ENCODE assay signal across 36 cellular contexts in genomic region chr6:85986681-85987080, GRCh38.
A peak's percentile ranks its signal among the peaks of the same experiment; 100 is the strongest.
DNase-seq lines count a peak whose midpoint lies in the region; ATAC-seq, FAIRE-seq and TF ChIP-seq lines count a peak whose summit lies in the region.
"Had no signal": no experiment of that assay in that cellular context is flagged by ENCODE, and none has a peak within 500 bp of the region (broad histone marks: within the 10 kb centered on the region; RNA-seq: fewer than 3 reads in every experiment).

No MANE protein-coding gene starts in this region.

- H3K4me1 Mint-ChIP-seq in CD4-positive, alpha-beta memory T cell, result no peaks in the 10 kb centered on the region
- H3K4me1 Mint-ChIP-seq: B cell; CD14-positive monocyte; CD4-positive, CD25-positive, alpha-beta regulatory T cell; CD8-positive, alpha-beta memory T cell had no signal

- intact Hi-C loops in HepG2 (cut with micrococcal nuclease; ENCODE audit: unreplicated experiment) (no loop called here), right lobe of liver (cut with DNase I) (no loop called here), K562 (cut with micrococcal nuclease) (no loop called here)
- intact Hi-C loops in CD4-positive, alpha-beta memory T cell (cut with micrococcal nuclease), result no loop called here

- no peaks in the 10 kb centered on the region for H3K36me3 ChIP-seq in HepG2 (replicated peaks in 1 of 2; ENCODE audit: control insufficient read depth in 1 of 2, insufficient read depth in 2 of 2, low read length in 2 of 2)
- H3K36me3 ChIP-seq in right lobe of liver, result no peaks in the 10 kb centered on the region
- H3K36me3 ChIP-seq in HEK293 (ENCODE audit: control insufficient read depth in 2 of 2, insufficient read depth in 1 of 2, low read length in 2 of 2), result no peaks in the 10 kb centered on the region
- no peaks in the 10 kb centered on the region for H3K36me3 ChIP-seq in K562 (ENCODE audit: control insufficient read depth, insufficient read depth, low read length)
- H3K36me3 ChIP-seq in mesendoderm (ENCODE audit: control insufficient read depth, insufficient read depth, low read length), result no peaks in the 10 kb centered on the region
- H3K36me3 ChIP-seq in smooth muscle cell (ENCODE audit: low read depth), result no peaks in the 10 kb centered on the region
- no peaks in the 10 kb centered on the region for H3K36me3 ChIP-seq in CD4-positive, alpha-beta memory T cell (ENCODE audit: insufficient read depth, low read length)
- H3K36me3 ChIP-seq: BE2C; BLaER1; BLaER1 treated with 17β-estradiol and CSF1 and Interleukin-3, amounts not matched to agents 10 nM and 100 nM had no signal

- H4K20me1 ChIP-seq in HepG2 (ENCODE audit: insufficient read depth, low read length), result no peaks in the 10 kb centered on the region
- no peaks in the 10 kb centered on the region for H4K20me1 ChIP-seq in K562 (replicated peaks; ENCODE audit: control insufficient read depth, insufficient read depth, low read length)
- no peaks in the 10 kb centered on the region for H4K20me1 ChIP-seq in smooth muscle cell (ENCODE audit: low read depth)
- H4K20me1 ChIP-seq: BLaER1; BLaER1 treated with 17β-estradiol and CSF1 and Interleukin-3, amounts not matched to agents 10 nM and 100 nM had no signal

- no peak overlapping the region for H2BK15ac ChIP-seq in mesendoderm (replicated peaks; ENCODE audit: low read depth)

- no peaks in the 10 kb centered on the region for H3F3A ChIP-seq in smooth muscle cell (ENCODE audit: low read depth)

- H3K79me1 ChIP-seq in mesendoderm (ENCODE audit: low read length), result no peaks in the 10 kb centered on the region

- no peak for TF ChIP-seq POLR2A in HepG2 (IDR thresholded peaks at IDR 0.05; ENCODE audit: insufficient read depth in 1 of 2, low read depth in 2 of 2, low read length in 2 of 2)
- TF ChIP-seq POLR2A in right lobe of liver (IDR thresholded peaks at IDR 0.05), result no peak
- TF ChIP-seq POLR2A in K562 (conservative IDR thresholded peaks at IDR 0.05), result no peak

- H3K79me2 ChIP-seq in HepG2 (ENCODE audit: insufficient read depth, low read length) (no peaks in the 10 kb centered on the region), K562 (ENCODE audit: control insufficient read depth, insufficient read depth, low read length) (no peaks in the 10 kb centered on the region), mesendoderm (ENCODE audit: control insufficient read depth, insufficient read depth, low read length) (no peaks in the 10 kb centered on the region), smooth muscle cell (ENCODE audit: low read depth) (no peaks in the 10 kb centered on the region)

- H3K4me3 ChIP-seq in HepG2 (replicated peaks in 1 of 3; ENCODE audit: insufficient read depth in 1 of 3, low read depth in 2 of 3, low read length in 3 of 3) (no peak overlapping the region), right lobe of liver (no peak overlapping the region), HEK293 (ENCODE audit: low read depth, low read length) (no peak overlapping the region), K562 (no peak overlapping the region), mesendoderm (ENCODE audit: low read length) (no peak overlapping the region), smooth muscle cell (no peak overlapping the region)
- H3K4me3 ChIP-seq in CD4-positive, alpha-beta memory T cell (ENCODE audit: low read length in 2 of 2), result no peak overlapping the region
- H3K4me3 ChIP-seq: A549; BLaER1; BLaER1 treated with 17β-estradiol and CSF1 and Interleukin-3, amounts not matched to agents 10 nM and 100 nM had no signal

- no peaks in the 10 kb centered on the region for H3K27me3 Mint-ChIP-seq in CD4-positive, alpha-beta memory T cell
- H3K27me3 Mint-ChIP-seq: B cell; CD4-positive, alpha-beta T cell; CD4-positive, CD25-positive, alpha-beta regulatory T cell; CD8-positive, alpha-beta memory T cell had no signal

- BruUV-seq in HepG2 (replicated peaks; lab: Mats Ljungman, UMichigan) (no TSS peak), K562 (replicated peaks; lab: Mats Ljungman, UMichigan) (no TSS peak)

- TF ChIP-seq RAD21 in HepG2 (CRISPR knock-in tag; IDR thresholded peaks at IDR 0.05) (no peak), K562 (CRISPR knock-in tag; conservative IDR thresholded peaks at IDR 0.05 in 1 of 2, IDR thresholded peaks at IDR 0.05 in 1 of 2) (no peak)

- H3K18ac ChIP-seq in mesendoderm (ENCODE audit: low read length), result no peak overlapping the region

- H3K4me2 ChIP-seq in HepG2 (ENCODE audit: low read depth, low read length) (no peak overlapping the region), K562 (ENCODE audit: insufficient read depth, low read length) (no peak overlapping the region), mesendoderm (ENCODE audit: low read length) (no peak overlapping the region), smooth muscle cell (no peak overlapping the region)
- H3K4me2 ChIP-seq: A549; BLaER1; BLaER1 treated with 17β-estradiol and CSF1 and Interleukin-3, amounts not matched to agents 10 nM and 100 nM had no signal

- H3K9me3 ChIP-seq in HepG2 (ENCODE audit: low read length) (peaks cover 19% of the 10 kb centered on the region), right lobe of liver (peaks cover 0 to 8% (median 0%) of the 10 kb centered on the region in 4 donors), HEK293 (ENCODE audit: control insufficient read depth, insufficient read depth, low read depth, low read length) (no peaks in the 10 kb centered on the region), K562 (replicated peaks; ENCODE audit: control insufficient read depth, insufficient read depth, low read depth, low read length) (no peaks in the 10 kb centered on the region; the same call in none of the 2 replicates), smooth muscle cell (replicated peaks; ENCODE audit: low read depth) (peaks cover 10% of the 10 kb centered on the region)
- H3K9me3 ChIP-seq in CD4-positive, alpha-beta memory T cell (ENCODE audit: control insufficient read depth in 1 of 2, low read length in 2 of 2), result peaks cover 0 to 6% of the 10 kb centered on the region in 2 donors
- H3K9me3 ChIP-seq: A549, BLaER1, Caco-2 had no signal

- TF ChIP-seq EP300 in HepG2 (IDR thresholded peaks at IDR 0.05; ENCODE audit: low read depth in 2 of 2, low read length in 2 of 2) (no peak), HepG2 (CRISPR knock-in tag; IDR thresholded peaks at IDR 0.05; ENCODE audit: borderline replicate concordance) (no peak), K562 (IDR thresholded peaks at IDR 0.05; ENCODE audit: low read length) (no peak)

- FAIRE-seq in HepG2 (lab: Jason Lieb, UNC), result no peak
- no peak for FAIRE-seq in K562 (lab: Jason Lieb, UNC)
- FAIRE-seq: A204.1, A549, D721Med had no signal

- no peak overlapping the region for H3K27ac ChIP-seq in HepG2 (ENCODE audit: extremely low read length, insufficient read depth, low read length)
- H3K27ac ChIP-seq in right lobe of liver, result no peak overlapping the region
- H3K27ac ChIP-seq in HEK293 (ENCODE audit: extremely low read depth, low read depth, low read length), result no peak overlapping the region
- H3K27ac ChIP-seq in K562 (ENCODE audit: extremely low read depth, low read depth, low read length), result no peak overlapping the region
- no peak overlapping the region for H3K27ac ChIP-seq in mesendoderm (ENCODE audit: low read depth, low read length)
- H3K27ac ChIP-seq in smooth muscle cell (ENCODE audit: low read depth), result no peak overlapping the region
- H3K27ac ChIP-seq in CD4-positive, alpha-beta memory T cell (ENCODE audit: low read depth, low read length), result no peak overlapping the region
- H3K27ac ChIP-seq: 22Rv1; A549; BLaER1; BLaER1 treated with 17β-estradiol and CSF1 and Interleukin-3, amounts not matched to agents 10 nM and 100 nM; C4-2B had no signal

- H3K23ac ChIP-seq in mesendoderm (ENCODE audit: low read length), result no peak overlapping the region

- H3K4ac ChIP-seq in mesendoderm (ENCODE audit: low read depth, low read length), result no peak overlapping the region

- peaks cover 0 to 2% of the 10 kb centered on the region in 2 donors for H3K36me3 Mint-ChIP-seq in CD4-positive, alpha-beta memory T cell
- H3K36me3 Mint-ChIP-seq: CD14-positive monocyte; CD8-positive, alpha-beta memory T cell; CD8-positive, alpha-beta T cell had no signal

- ATAC-seq in HepG2 (no peak), right lobe of liver (no peak), K562 (no peak)
- ATAC-seq: A549; CD8-positive, alpha-beta T cell had no signal

- no peak overlapping the region for H2AK5ac ChIP-seq in mesendoderm (ENCODE audit: low read length)

- H3K27ac Mint-ChIP-seq in CD4-positive, alpha-beta memory T cell, result no peak overlapping the region
- H3K27ac Mint-ChIP-seq: B cell; CD14-positive monocyte; CD4-positive, alpha-beta T cell; CD4-positive, CD25-positive, alpha-beta regulatory T cell; CD8-positive, alpha-beta memory T cell; CD8-positive, alpha-beta T cell had no signal

- no peaks in the 10 kb centered on the region for H3K27me3 ChIP-seq in HepG2 (ENCODE audit: control insufficient read depth in 1 of 2, insufficient read depth in 2 of 2, low read length in 2 of 2)
- H3K27me3 ChIP-seq in right lobe of liver, result no peaks in the 10 kb centered on the region
- no peaks in the 10 kb centered on the region for H3K27me3 ChIP-seq in K562 (ENCODE audit: control insufficient read depth in 2 of 2, insufficient read depth in 2 of 2, low read length in 2 of 2)
- no peaks in the 10 kb centered on the region for H3K27me3 ChIP-seq in mesendoderm (ENCODE audit: insufficient read depth, low read length, poor library complexity)
- H3K27me3 ChIP-seq in smooth muscle cell (ENCODE audit: low read depth), result no peaks in the 10 kb centered on the region
- H3K27me3 ChIP-seq in CD4-positive, alpha-beta memory T cell (ENCODE audit: insufficient read depth, low read length), result no peaks in the 10 kb centered on the region
- H3K27me3 ChIP-seq: BE2C; BLaER1; BLaER1 treated with 17β-estradiol and CSF1 and Interleukin-3, amounts not matched to agents 10 nM and 100 nM had no signal

- no peaks in the 10 kb centered on the region for H3K9me1 ChIP-seq in K562 (ENCODE audit: control insufficient read depth, insufficient read depth, low read length)

- no peak overlapping the region for H3K9ac ChIP-seq in HepG2 (ENCODE audit: insufficient read depth, low read depth, low read length)
- no peak overlapping the region for H3K9ac ChIP-seq in K562 (ENCODE audit: insufficient read depth in 1 of 2, low read depth in 2 of 2, low read length in 2 of 2)
- H3K9ac ChIP-seq in mesendoderm (ENCODE audit: low read length), result no peak overlapping the region
- H3K9ac ChIP-seq in smooth muscle cell (ENCODE audit: low read depth), result no peak overlapping the region
- H3K9ac ChIP-seq: BLaER1; BLaER1 treated with 17β-estradiol and CSF1 and Interleukin-3, amounts not matched to agents 10 nM and 100 nM had no signal

- TF ChIP-seq CTCF in HepG2 (CRISPR knock-in tag; IDR thresholded peaks at IDR 0.05) (no peak), right lobe of liver (IDR thresholded peaks at IDR 0.05) (no peak), HEK293 (tag by site-specific recombination; IDR thresholded peaks at IDR 0.05) (no peak), K562 (IDR thresholded peaks at IDR 0.05 in 2 of 3, conservative IDR thresholded peaks at IDR 0.05 in 1 of 3; ENCODE audit: insufficient read depth in 2 of 3, low read depth in 1 of 3, low read length in 3 of 3) (no peak), smooth muscle cell (IDR thresholded peaks at IDR 0.05; ENCODE audit: borderline replicate concordance, insufficient read depth, poor library complexity, severe bottlenecking) (no peak)

- H4K8ac ChIP-seq in mesendoderm (ENCODE audit: low read depth, low read length), result no peak overlapping the region

- no peaks in the 10 kb centered on the region for H3K4me1 ChIP-seq in HepG2 (ENCODE audit: insufficient read depth, low read length)
- H3K4me1 ChIP-seq in right lobe of liver, result no peaks in the 10 kb centered on the region
- no peaks in the 10 kb centered on the region for H3K4me1 ChIP-seq in HEK293 (ENCODE audit: control insufficient read depth, insufficient read depth, low read length)
- H3K4me1 ChIP-seq in K562 (replicated peaks in 1 of 2; ENCODE audit: control insufficient read depth in 2 of 2, insufficient read depth in 2 of 2, low read length in 2 of 2), result no peaks in the 10 kb centered on the region
- H3K4me1 ChIP-seq in mesendoderm (ENCODE audit: control insufficient read depth, low read depth, low read length), result no peaks in the 10 kb centered on the region
- H3K4me1 ChIP-seq in smooth muscle cell (ENCODE audit: low read depth), result no peaks in the 10 kb centered on the region
- no peaks in the 10 kb centered on the region for H3K4me1 ChIP-seq in CD4-positive, alpha-beta memory T cell (ENCODE audit: insufficient read depth, low read length)
- H3K4me1 ChIP-seq: A549; BE2C; BLaER1; BLaER1 treated with 17β-estradiol and CSF1 and Interleukin-3, amounts not matched to agents 10 nM and 100 nM; Caco-2 had no signal

- POLR2A ChIA-PET in HepG2 (lab: Yijun Ruan, JAX) (no interaction called here), HEK293 (lab: Yijun Ruan, JAX) (no interaction called here), K562 (lab: Yijun Ruan, JAX) (no interaction called here)
- POLR2A ChIA-PET in CD4-positive, alpha-beta memory T cell (lab: Charles Lee; ENCODE audit: partially characterized antibody), result no interaction called here

- H3K56ac ChIP-seq in mesendoderm (ENCODE audit: low read length), result no peak overlapping the region

- in situ Hi-C loops in HepG2 (cut with HindIII; ENCODE audit: extremely low pct_ligation_motif_present, low pct_unique_long_range_greater_than_20kb) (no loop called here), K562 (cut with MboI) (no loop called here)

- H3K9me3 Mint-ChIP-seq in CD4-positive, alpha-beta memory T cell, result peaks cover 6 to 30% (median 21%) of the 10 kb centered on the region in 8 donors

- H3K4me3 Mint-ChIP-seq in CD4-positive, alpha-beta memory T cell, result no peak overlapping the region
- H3K4me3 Mint-ChIP-seq: B cell; CD14-positive monocyte; CD4-positive, alpha-beta T cell; CD4-positive, CD25-positive, alpha-beta regulatory T cell; CD8-positive, alpha-beta memory T cell; CD8-positive, alpha-beta T cell had no signal

- no peak overlapping the region for H4K5ac ChIP-seq in mesendoderm (ENCODE audit: low read length)

- no peak overlapping the region for H2BK5ac ChIP-seq in mesendoderm (ENCODE audit: low read length)

- DNase-seq in HepG2 (ENCODE audit: low spot score) (no peak), right lobe of liver (no peak), K562 (ENCODE audit: extremely low read depth in 1 of 4, low spot score in 3 of 4) (no peak), mesendoderm (peak; percentile 10), smooth muscle cell (lab: John Stamatoyannopoulos, UW; ENCODE audit: unreplicated experiment) (no peak), mesenteric fat pad (ENCODE audit: low spot score) (no peak)
- DNase-seq in CD4-positive, alpha-beta memory T cell, result no peak
- DNase-seq: 8988T; ACHN; AML-193; BE2C; C1 segment of cervical spinal cord; Caco-2; Calu3; CD4-positive, alpha-beta T cell; CD4-positive, CD25-positive, alpha-beta regulatory T cell; CD8-positive, alpha-beta memory T cell; CD8-positive, alpha-beta T cell; COR-L47; DMS 273 treated with DMSO at 0.1 percent for 48 hours; DMS153; DMS53; DMS79; DMS79 treated with DMSO at 0.1 percent for 48 hours; DND-41; EL had no signal

- H2AFZ ChIP-seq in HepG2 (ENCODE audit: low read length), result no peak overlapping the region
- no peak overlapping the region for H2AFZ ChIP-seq in K562 (ENCODE audit: low read depth, low read length)
- H2AFZ ChIP-seq in smooth muscle cell (ENCODE audit: low read depth), result no peak overlapping the region

- CTCF ChIA-PET in HepG2 (lab: Yijun Ruan, JAX; ENCODE audit: low intra/inter-chr PET ratio, low total read pairs), result no interaction called here
- CTCF ChIA-PET in HEK293 (lab: Yijun Ruan, JAX), result no interaction called here
- CTCF ChIA-PET in K562 (lab: Yijun Ruan, JAX; ENCODE audit: low intra/inter-chr PET ratio), result no interaction called here
- CTCF ChIA-PET in CD4-positive, alpha-beta memory T cell (lab: Charles Lee; ENCODE audit: partially characterized antibody), result no interaction called here

- no peak overlapping the region for H2BK120ac ChIP-seq in mesendoderm (ENCODE audit: low read depth, low read length)

- 0% methylated on average over 2 of the region's 2 CpGs for WGBS in HepG2 (ENCODE audit: low lambda C conversion rate)
- 79% methylated on average over 2 of the region's 2 CpGs for WGBS in right lobe of liver (ENCODE audit: insufficient coverage, low coverage, low lambda C conversion rate, missing lambda C conversion rate)
- 0% methylated on average over 2 of the region's 2 CpGs for WGBS in K562 (ENCODE audit: insufficient coverage, low coverage, missing lambda C conversion rate)
- no CpG with 5 or more reads among the region's 2 CpGs for WGBS in mesendoderm (ENCODE audit: extremely low coverage, insufficient coverage, low lambda C conversion rate)
- 93% methylated on average over 2 of the region's 2 CpGs for WGBS in smooth muscle cell (ENCODE audit: low lambda C conversion rate)
